16 cellular contexts compared by ENCODE assay signal in the genomic region with DNA sequence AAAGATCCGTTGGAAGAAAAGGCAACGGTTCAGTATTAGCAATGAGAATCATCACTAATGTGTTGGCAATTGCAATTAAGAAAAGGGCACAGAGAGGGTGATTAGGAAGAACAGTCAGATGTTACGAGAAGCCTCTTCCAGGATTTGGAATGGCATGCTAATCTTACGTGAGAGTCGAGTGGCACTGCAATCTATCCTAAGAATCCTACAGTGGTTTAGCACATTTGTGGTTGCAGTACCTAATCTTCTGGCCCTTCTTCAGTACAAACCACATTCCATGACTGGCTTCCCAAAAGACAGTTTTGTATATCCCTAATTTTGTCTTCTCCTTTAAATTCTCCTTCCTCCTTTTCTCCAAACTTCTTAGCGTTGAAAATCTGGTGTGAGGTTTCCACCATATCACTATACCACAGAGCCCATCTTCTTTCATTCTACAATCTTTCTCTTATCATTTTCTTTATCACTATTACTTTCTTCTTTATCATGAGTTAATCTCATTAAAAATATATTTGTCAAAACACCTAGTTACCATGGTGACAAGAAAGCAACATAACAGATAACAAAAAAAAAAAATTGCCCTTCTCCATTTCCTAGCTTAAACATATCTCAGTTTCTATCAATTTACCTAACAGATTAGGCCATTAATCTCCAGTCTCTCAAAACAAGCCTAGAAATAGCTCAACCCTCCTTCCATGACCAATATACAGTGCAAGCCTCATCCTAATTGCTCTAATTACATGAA.
"Had no signal": no experiment of that assay in that cellular context is flagged by ENCODE, and none has a peak within 500 bp of the region (broad histone marks: within the 10 kb centered on the region; RNA-seq: fewer than 3 reads in every experiment).

No MANE protein-coding gene starts in this region.

- H3K9me3 Mint-ChIP-seq: activated B cell treated with CpG ODN at 0.5 μM for 24 hours; dendritic cell treated with granulocyte-macrophage colony-stimulating factor and Interleukin-4, amounts not matched to agents 40 ng/mL and 50 ng/mL, for 4 days; memory B cell had no signal

- H3K27ac ChIP-seq: cardiac muscle cell, esophagus squamous epithelium, parathyroid adenoma, upper lobe of right lung had no signal

- DNase-seq: activated B cell treated with CpG ODN at 0.5 μM for 24 hours; activated CD4-positive, alpha-beta T cell treated with anti-CD3 and anti-CD28 coated beads for 48 hours; activated CD8-positive, alpha-beta T cell treated with anti-CD3 and anti-CD28 coated beads, Interleukin-2, amount 10 ng/mL, durations not matched to agents 7 days and 5 days; activated effector memory CD4-positive, alpha-beta T cell treated with Interleukin-2 at 50 U/mL for 16 hours; activated naive CD4-positive, alpha-beta T cell treated with anti-CD3 and anti-CD28 coated beads, Interleukin-2, amount 50 U/mL, for 16 hours; activated T-cell treated with anti-CD3 and anti-CD28 coated beads, Interleukin-2, amount 50 U/mL, for 48 hours; effector memory CD4-positive, alpha-beta T cell; esophagus squamous epithelium; mucosa of descending colon; naive thymus-derived CD4-positive, alpha-beta T cell; stimulated activated naive B cell treated with anti-CD40 and anti-IgM and Interleukin-4, amounts not matched to agents 10 μg/mL and 1 μg/mL and 100 μg/mL, for 72 hours; upper lobe of right lung had no signal

- H3K4me3 Mint-ChIP-seq: activated B cell treated with CpG ODN at 0.5 μM for 24 hours; activated CD8-positive, alpha-beta T cell treated with anti-CD3 and anti-CD28 coated beads, Interleukin-2, amount 10 ng/mL, durations not matched to agents 7 days and 5 days; dendritic cell treated with granulocyte-macrophage colony-stimulating factor and Interleukin-4, amounts not matched to agents 40 ng/mL and 50 ng/mL, for 4 days; memory B cell; naive thymus-derived CD4-positive, alpha-beta T cell; stimulated activated naive B cell treated with anti-CD40 and anti-IgM and Interleukin-4, amounts not matched to agents 10 μg/mL and 1 μg/mL and 100 μg/mL, for 72 hours had no signal

- H3K27ac Mint-ChIP-seq: activated B cell treated with CpG ODN at 0.5 μM for 24 hours; activated CD8-positive, alpha-beta T cell treated with anti-CD3 and anti-CD28 coated beads, Interleukin-2, amount 10 ng/mL, durations not matched to agents 7 days and 5 days; dendritic cell treated with granulocyte-macrophage colony-stimulating factor and Interleukin-4, amounts not matched to agents 40 ng/mL and 50 ng/mL, for 4 days; memory B cell; naive thymus-derived CD4-positive, alpha-beta T cell; stimulated activated naive B cell treated with anti-CD40 and anti-IgM and Interleukin-4, amounts not matched to agents 10 μg/mL and 1 μg/mL and 100 μg/mL, for 72 hours had no signal

- H3K4me1 Mint-ChIP-seq: activated B cell treated with CpG ODN at 0.5 μM for 24 hours; memory B cell; stimulated activated naive B cell treated with anti-CD40 and anti-IgM and Interleukin-4, amounts not matched to agents 10 μg/mL and 1 μg/mL and 100 μg/mL, for 72 hours had no signal

- H3K36me3 Mint-ChIP-seq: memory B cell; naive thymus-derived CD4-positive, alpha-beta T cell; stimulated activated naive B cell treated with anti-CD40 and anti-IgM and Interleukin-4, amounts not matched to agents 10 μg/mL and 1 μg/mL and 100 μg/mL, for 72 hours had no signal

- H3K27me3 Mint-ChIP-seq: dendritic cell treated with granulocyte-macrophage colony-stimulating factor and Interleukin-4, amounts not matched to agents 40 ng/mL and 50 ng/mL, for 4 days had no signal
